5 cellular contexts compared by ENCODE assay signal in the genomic region with DNA sequence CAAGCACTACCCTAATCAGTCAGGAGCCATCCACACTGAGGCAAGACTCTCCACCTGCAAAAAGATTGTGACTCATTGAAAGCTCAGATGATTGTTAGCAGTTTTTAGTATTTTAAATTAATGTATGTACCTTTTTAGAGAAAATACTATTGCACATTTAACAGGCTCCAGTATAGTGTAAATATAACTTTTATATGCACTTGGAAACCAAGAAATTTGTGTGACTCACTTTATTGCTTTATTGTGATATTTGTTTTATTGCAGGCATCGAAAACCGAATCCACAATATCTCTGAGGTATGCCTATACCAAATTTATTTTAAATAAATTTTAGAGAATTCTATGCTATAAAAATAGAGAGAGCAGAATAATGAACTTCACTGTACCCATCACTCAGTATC.
"Had no signal": no experiment of that assay in that cellular context is flagged by ENCODE, and none has a peak within 500 bp of the region (broad histone marks: within the 10 kb centered on the region; RNA-seq: fewer than 3 reads in every experiment).

No MANE protein-coding gene starts in this region.

- H3K4me3 Mint-ChIP-seq: IgD-negative memory B cell had no signal

- H3K4me3 ChIP-seq: K562 had no signal

- DNase-seq: IMR-90, KBM-7 had no signal

- H3K36me3 Mint-ChIP-seq: IgD-negative memory B cell had no signal

- ATAC-seq: HepG2, K562 had no signal

- H3K27ac Mint-ChIP-seq: IgD-negative memory B cell had no signal
